ENCODE assay signal across 9 cellular contexts in genomic region chrX:145190801-145191389, GRCh38. TPM values are rescaled to one million over a fixed set of nuclear protein-coding genes. Genes with fewer than 3 reads are reported as not detected.
DNase-seq lines count a peak whose midpoint lies in the region; ATAC-seq and TF ChIP-seq lines count a peak whose summit lies in the region.
"Had no signal": no experiment of that assay in that cellular context is flagged by ENCODE, and none has a peak within 500 bp of the region (broad histone marks: within the 10 kb centered on the region; RNA-seq: fewer than 3 reads in every experiment).

No MANE protein-coding gene starts in this region.

- no peak overlapping the region for H3K27ac ChIP-seq in A673 (ENCODE audit: low read depth, low read length, poor library complexity, severe bottlenecking)

- POLR2A ChIA-PET in A673 (lab: Charles Lee; ENCODE audit: low non-redundant PET), result no interaction called here

- no peaks in the 10 kb centered on the region for H3K4me1 ChIP-seq in A673 (ENCODE audit: insufficient read depth, low read length, poor library complexity, severe bottlenecking)

- no peaks in the 10 kb centered on the region for H3K36me3 ChIP-seq in A673 (ENCODE audit: insufficient read depth, low read length, poor library complexity, severe bottlenecking)

- no peaks in the 10 kb centered on the region for H3K27me3 ChIP-seq in A673 (replicated peaks; ENCODE audit: insufficient read depth, low read depth, low read length, poor library complexity)

- TF ChIP-seq CTCF in A673 (conservative IDR thresholded peaks at IDR 0.05; ENCODE audit: low read depth, low read length), result peak; percentile 58
- peak; percentile 44 for TF ChIP-seq CTCF in GM12873 (IDR thresholded peaks at IDR 0.05; ENCODE audit: insufficient read depth, low read depth, low read length, missing control alignments)

- intact Hi-C loops in A673 (cut with micrococcal nuclease; ENCODE audit: unreplicated experiment), result loop anchor here (5.0 to 10.0 kb wide), 2 partner anchors 1524 to 1756 kb away; no protein-coding TSS in a partner anchor

- CTCF ChIA-PET in A673 (lab: Charles Lee), result no interaction called here

- H3K4me3 ChIP-seq in A673 (ENCODE audit: low read depth, low read length, poor library complexity, severe bottlenecking), result no peak overlapping the region

- no TSS peak for BruUV-seq in A673 (replicated peaks; lab: Mats Ljungman, UMichigan)

- no peaks in the 10 kb centered on the region for H3K9me3 ChIP-seq in A673 (ENCODE audit: low read depth, low read length, poor library complexity, severe bottlenecking)

- ATAC-seq in HG02798 (IDR thresholded peaks at IDR 0.05; ENCODE audit: poor library complexity, unreplicated experiment) (no peak), HG02981 (IDR thresholded peaks at IDR 0.05; ENCODE audit: unreplicated experiment) (no peak)

- DNase-seq in A673 (ENCODE audit: low spot score), result peak; percentile 40
- DNase-seq in RPMI8226, result peak; percentile 5
- peak; percentile 3 for DNase-seq in globus pallidus (ENCODE audit: low spot score)
- DNase-seq in HuH-7 (ENCODE audit: low spot score), result no peak
- DNase-seq in cortex of kidney (lab: John Stamatoyannopoulos, UW), result no peak
- DNase-seq: kidney glomerular epithelial cell had no signal

RNA-seq across cellular contexts. Expression of gene SPANXN1, which starts 56.4 kb away (rescaled TPM):
- not detected in 2 replicates for total RNA-seq in A673 (2021)

Comparison
In these comparisons a context has a peak if more than half of its experiments do, and no peak if none do; other contexts are left out.
1. DNase-seq: peak in A673 (single experiment), RPMI8226 (single experiment) and globus pallidus (single experiment); none in HuH-7 (single experiment) and cortex of kidney (single experiment).